In the genomic region with DNA sequence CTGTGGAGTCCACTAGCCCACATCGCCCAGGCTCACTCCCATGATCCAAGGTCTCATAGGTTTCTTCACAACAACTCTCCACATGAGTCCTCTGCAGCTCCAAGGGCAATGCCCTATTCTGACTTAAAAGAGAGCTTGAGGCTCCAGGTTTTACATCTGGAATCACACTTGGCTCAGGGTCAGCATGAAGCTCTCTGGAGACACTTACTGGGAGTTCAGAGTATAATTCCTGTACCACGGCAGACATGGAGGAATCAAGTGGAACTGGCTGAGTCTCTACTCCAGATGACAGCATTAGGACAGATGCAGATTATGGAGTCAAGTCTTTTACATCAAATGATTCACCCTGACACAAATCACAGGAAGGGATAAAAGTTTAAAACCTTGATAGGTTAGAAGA, we compare ENCODE assay signal across 18 cellular contexts. TPM values are rescaled to one million over a fixed set of nuclear protein-coding genes. Genes with fewer than 3 reads are reported as not detected.
DNase-seq lines count a peak whose midpoint lies in the region; ATAC-seq and TF ChIP-seq lines count a peak whose summit lies in the region.
"Had no signal": no experiment of that assay in that cellular context is flagged by ENCODE, and none has a peak within 500 bp of the region (broad histone marks: within the 10 kb centered on the region; RNA-seq: fewer than 3 reads in every experiment).

No MANE protein-coding gene starts in this region.

- no peaks in the 10 kb centered on the region for H3K27me3 ChIP-seq in Caco-2 (replicated peaks; ENCODE audit: control insufficient read depth, insufficient read depth, low read length)
- no peaks in the 10 kb centered on the region for H3K27me3 ChIP-seq in gastroesophageal sphincter
- H3K27me3 ChIP-seq in right lobe of liver, result no peaks in the 10 kb centered on the region
- H3K27me3 ChIP-seq: suprapubic skin had no signal

- WGBS in gastroesophageal sphincter (ENCODE audit: low coverage in 1 of 2), 2 donors, result 47% methylated on average over 2 of the region's 2 CpGs; no CpG with 5 or more reads in 1 of the 2 donors
- 59% methylated on average over 2 of the region's 2 CpGs for WGBS in right lobe of liver (ENCODE audit: insufficient coverage, low coverage, low lambda C conversion rate, missing lambda C conversion rate)

- BruUV-seq in Caco-2 (replicated peaks; lab: Mats Ljungman, UMichigan), result TSS peak; percentile 2

- intact Hi-C loops in activated CD4-positive, alpha-beta T cell treated with anti-CD3 and anti-CD28 coated beads for 36 hours (cut with DNase I, micrococcal nuclease), result no loop called here
- intact Hi-C loops in Caco-2 (cut with micrococcal nuclease; ENCODE audit: unreplicated experiment), result no loop called here
- intact Hi-C loops in right lobe of liver (cut with DNase I), result no loop called here
- intact Hi-C loops in posterior vena cava (cut with DNase I), result loop anchor here (10.0 kb wide), 1 partner anchor 54 kb away; no protein-coding TSS in a partner anchor

- CTCF ChIA-PET in activated CD4-positive, alpha-beta T cell treated with anti-CD3 and anti-CD28 coated beads for 36 hours (lab: Charles Lee), result interaction anchor here (0.6 to 0.9 kb wide), 2 partner anchors 9 to 112 kb away, joined by 3 to 4 read pairs; no protein-coding TSS in a partner anchor
- CTCF ChIA-PET in Caco-2 (lab: Charles Lee), result interaction anchor here (0.9 kb wide), 1 partner anchor 73 kb away, joined by 8 read pairs; no protein-coding TSS in a partner anchor

- TF ChIP-seq POLR2A in gastroesophageal sphincter (IDR thresholded peaks at IDR 0.05) (no peak), right lobe of liver (IDR thresholded peaks at IDR 0.05) (no peak)

- H3K27me3 Mint-ChIP-seq in activated CD4-positive, alpha-beta T cell treated with anti-CD3 and anti-CD28 coated beads for 36 hours, result no peaks in the 10 kb centered on the region
- H3K27me3 Mint-ChIP-seq in Caco-2 (ENCODE audit: insufficient read depth, unreplicated experiment), result no peaks in the 10 kb centered on the region
- H3K27me3 Mint-ChIP-seq: activated CD4-positive, alpha-beta T cell treated with anti-CD3 and anti-CD28 coated beads, Interleukin-2, amount 10 ng/mL, durations not matched to agents 24 days and 14 days; CD8-positive, alpha-beta memory T cell had no signal

- H3K4me1 Mint-ChIP-seq in activated CD4-positive, alpha-beta T cell treated with anti-CD3 and anti-CD28 coated beads for 36 hours, result peaks cover 47% of the 10 kb centered on the region
- H3K4me1 Mint-ChIP-seq in Caco-2 (ENCODE audit: low read depth, unreplicated experiment), result peaks cover 12% of the 10 kb centered on the region

- no peak for TF ChIP-seq EP300 in gastroesophageal sphincter (IDR thresholded peaks at IDR 0.05)

- peaks cover 46% of the 10 kb centered on the region for H3K36me3 Mint-ChIP-seq in activated CD4-positive, alpha-beta T cell treated with anti-CD3 and anti-CD28 coated beads for 36 hours (ENCODE audit: low read depth)
- peaks cover 59% of the 10 kb centered on the region for H3K36me3 Mint-ChIP-seq in Caco-2 (ENCODE audit: insufficient read depth, unreplicated experiment)
- H3K36me3 Mint-ChIP-seq in activated naive CD4-positive, alpha-beta T cell treated with anti-CD3 and anti-CD28 coated beads, Interleukin-2, amount 50 U/mL, for 72 hours, result peaks cover 0 to 9% of the 10 kb centered on the region in 2 donors

- POLR2A ChIA-PET in activated CD4-positive, alpha-beta T cell treated with anti-CD3 and anti-CD28 coated beads for 36 hours (lab: Charles Lee), result interaction anchor here (0.6 kb wide), 1 partner anchor 8 kb away, joined by 3 read pairs; no protein-coding TSS in a partner anchor
- POLR2A ChIA-PET in Caco-2 (lab: Charles Lee), result no interaction called here

- H3K4me1 ChIP-seq in Caco-2 (peaks cover 10% of the 10 kb centered on the region; the same call in 1 of the 2 replicates), gastroesophageal sphincter (peaks cover 0 to 32% (median 7%) of the 10 kb centered on the region in 3 donors), right lobe of liver (peaks cover 0 to 33% (median 13%) of the 10 kb centered on the region in 4 donors)
- H3K4me1 ChIP-seq: psoas muscle, suprapubic skin had no signal

- no peak for ATAC-seq in activated CD4-positive, alpha-beta T cell treated with anti-CD3 and anti-CD28 coated beads for 36 hours
- ATAC-seq in activated naive CD4-positive, alpha-beta T cell treated with anti-CD3 and anti-CD28 coated beads, Interleukin-2, amount 50 U/mL, for 72 hours, result no peak
- ATAC-seq in left lobe of liver, result no peak
- no peak for ATAC-seq in gastroesophageal sphincter
- ATAC-seq in right lobe of liver, result no peak
- ATAC-seq: psoas muscle had no signal

- H3K9me3 Mint-ChIP-seq in activated CD4-positive, alpha-beta T cell treated with anti-CD3 and anti-CD28 coated beads for 36 hours (ENCODE audit: low read depth), result no peaks in the 10 kb centered on the region
- H3K9me3 Mint-ChIP-seq in Caco-2 (ENCODE audit: unreplicated experiment), result no peaks in the 10 kb centered on the region
- H3K9me3 Mint-ChIP-seq in activated naive CD4-positive, alpha-beta T cell treated with anti-CD3 and anti-CD28 coated beads, Interleukin-2, amount 50 U/mL, for 72 hours, result no peaks in the 10 kb centered on the region
- H3K9me3 Mint-ChIP-seq: activated CD4-positive, alpha-beta T cell treated with anti-CD3 and anti-CD28 coated beads, Interleukin-2, amount 10 ng/mL, durations not matched to agents 24 days and 14 days; CD8-positive, alpha-beta memory T cell had no signal

- H3K27ac ChIP-seq in gastroesophageal sphincter (no peak overlapping the region), right lobe of liver (no peak overlapping the region)
- H3K27ac ChIP-seq: psoas muscle, suprapubic skin had no signal

- no peaks in the 10 kb centered on the region for H3K9me3 ChIP-seq in Caco-2
- no peaks in the 10 kb centered on the region for H3K9me3 ChIP-seq in gastroesophageal sphincter
- no peaks in the 10 kb centered on the region for H3K9me3 ChIP-seq in right lobe of liver
- H3K9me3 ChIP-seq: psoas muscle, suprapubic skin had no signal

- no peak for DNase-seq in activated CD4-positive, alpha-beta T cell treated with anti-CD3 and anti-CD28 coated beads for 36 hours
- no peak for DNase-seq in activated CD4-positive, alpha-beta T cell treated with anti-CD3 and anti-CD28 coated beads, Interleukin-2, amount 50 U/mL, for 1 hour
- DNase-seq in Caco-2, result no peak
- no peak for DNase-seq in activated naive CD4-positive, alpha-beta T cell treated with anti-CD3 and anti-CD28 coated beads, Interleukin-2, amount 50 U/mL, for 72 hours (ENCODE audit: low spot score in 2 of 2)
- peak; percentile 32 for DNase-seq in left lobe of liver (ENCODE audit: low spot score)
- no peak for DNase-seq in right lobe of liver
- no peak for DNase-seq in posterior vena cava (ENCODE audit: low spot score)
- DNase-seq: activated CD4-positive, alpha-beta T cell treated with anti-CD3 and anti-CD28 coated beads, Interleukin-2, amount 10 ng/mL, durations not matched to agents 24 days and 14 days; CD8-positive, alpha-beta memory T cell; erythroblast; hippocampal formation; NCI-H1048; NK-92 treated with Interleukin-12 subunit alpha and Interleukin-12 subunit beta, amount 100 ng/mL, for 24 hours; psoas muscle; SHP77; T-helper 9 cell had no signal

- TF ChIP-seq CTCF in Caco-2 (IDR thresholded peaks at IDR 0.05; ENCODE audit: insufficient read depth in 1 of 2, low read depth in 1 of 2, low read length in 1 of 2, severe bottlenecking in 1 of 2, unreplicated experiment in 1 of 2) (no peak), gastroesophageal sphincter (IDR thresholded peaks at IDR 0.05) (no peak), right lobe of liver (IDR thresholded peaks at IDR 0.05) (no peak)

- H3K27ac Mint-ChIP-seq in activated CD4-positive, alpha-beta T cell treated with anti-CD3 and anti-CD28 coated beads for 36 hours, result peak overlapping the region; percentile 20
- peak overlapping the region; percentile 14 for H3K27ac Mint-ChIP-seq in Caco-2 (ENCODE audit: unreplicated experiment)
- peak overlapping the region; percentile 11 to 58 for H3K27ac Mint-ChIP-seq in activated naive CD4-positive, alpha-beta T cell treated with anti-CD3 and anti-CD28 coated beads, Interleukin-2, amount 50 U/mL, for 72 hours

- no peak overlapping the region for H3K4me3 Mint-ChIP-seq in activated CD4-positive, alpha-beta T cell treated with anti-CD3 and anti-CD28 coated beads for 36 hours
- H3K4me3 Mint-ChIP-seq in Caco-2 (ENCODE audit: unreplicated experiment), result no peak overlapping the region
- H3K4me3 Mint-ChIP-seq: activated CD4-positive, alpha-beta T cell treated with anti-CD3 and anti-CD28 coated beads, Interleukin-2, amount 10 ng/mL, durations not matched to agents 24 days and 14 days; CD8-positive, alpha-beta memory T cell had no signal

- H3K36me3 ChIP-seq in Caco-2 (ENCODE audit: control insufficient read depth, insufficient read depth, low read length) (no peaks in the 10 kb centered on the region; the same call in 1 of the 2 replicates), gastroesophageal sphincter (peaks cover 0 to 42% of the 10 kb centered on the region in 2 donors), right lobe of liver (peaks cover 0 to 3% (median under 1%) of the 10 kb centered on the region in 4 donors)

- H3K4me3 ChIP-seq in Caco-2 (ENCODE audit: low read depth, low read length) (no peak overlapping the region), gastroesophageal sphincter (no peak overlapping the region), right lobe of liver (no peak overlapping the region)
- H3K4me3 ChIP-seq: psoas muscle, suprapubic skin had no signal

RNA-seq across cellular contexts. Expression of gene PRR14L, which starts 11.4 kb away (rescaled TPM):
- total RNA-seq in activated CD4-positive, alpha-beta T cell treated with anti-CD3 and anti-CD28 coated beads for 36 hours, result 10 to 100 TPM; 48.2 to 52.2 TPM
- 41.6 and 42.5 TPM in 2 replicates for total RNA-seq in Caco-2 (2022)
- 10 to 100 TPM; 50.3 to 57.4 TPM for total RNA-seq in activated naive CD4-positive, alpha-beta T cell treated with anti-CD3 and anti-CD28 coated beads, Interleukin-2, amount 50 U/mL, for 72 hours
- total RNA-seq in left lobe of liver, result 19.5 TPM
- total RNA-seq in gastroesophageal sphincter, result 10 to 100 TPM; 16.0 to 24.5 (median 19.0) TPM
- total RNA-seq in right lobe of liver, result 10 to 100 TPM; 11.2 to 22.8 (median 17.0) TPM
- 10 to 100 TPM; 33.6 to 36.7 TPM for total RNA-seq in posterior vena cava

RNA-seq across cellular contexts. Expression of gene DEPDC5, which starts 15.3 kb away (rescaled TPM):
- total RNA-seq in activated CD4-positive, alpha-beta T cell treated with anti-CD3 and anti-CD28 coated beads for 36 hours, result 10 to 100 TPM; 35.3 to 47.1 TPM
- total RNA-seq in Caco-2 (2022), result 19.4 and 29.8 TPM in 2 replicates
- total RNA-seq in activated naive CD4-positive, alpha-beta T cell treated with anti-CD3 and anti-CD28 coated beads, Interleukin-2, amount 50 U/mL, for 72 hours, result 10 to 100 TPM; 50.1 to 54.4 TPM
- 18.1 TPM for total RNA-seq in left lobe of liver
- 10 to 100 TPM; 10.5 to 27.9 (median 16.0) TPM for total RNA-seq in gastroesophageal sphincter
- total RNA-seq in right lobe of liver, result 10 to 100 TPM in 5 of 6 experiments, 1 to 10 TPM in 1; 9.1 to 22.9 (median 14.6) TPM
- 10 to 100 TPM; 20.2 to 25.4 TPM for total RNA-seq in posterior vena cava

Comparison
In these comparisons a context has a peak if more than half of its experiments do, and no peak if none do; other contexts are left out.
1. intact Hi-C loops: an anchor here in posterior vena cava (10.0 kb wide); none called in activated CD4-positive, alpha-beta T cell treated with anti-CD3 and anti-CD28 coated beads for 36 hours, Caco-2 and right lobe of liver.